In genomic region chr2:2613279-2614199, GRCh38 we compare ENCODE assay signal across 1 cellular context.
TF ChIP-seq lines count a peak whose summit lies in the region.

No MANE protein-coding gene starts in this region.

TF ChIP-seq in K562, 482 proteins besides CTCF, POLR2A, EP300 and RAD21 (continued from another document and continues in another):
- TF ChIP-seq HBP1 (CRISPR knock-in tag; IDR thresholded peaks at IDR 0.05) (no peak), ZNF551 (CRISPR knock-in tag; IDR thresholded peaks at IDR 0.05) (no peak), ZBTB26 (CRISPR knock-in tag; IDR thresholded peaks at IDR 0.05) (no peak), TEAD1 (CRISPR knock-in tag; IDR thresholded peaks at IDR 0.05) (peak in 1 of 2 experiments; percentile 66; a peak in 1 of 4 replicates), DNMT1 (IDR thresholded peaks at IDR 0.05) (no peak), RBM17 (IDR thresholded peaks at IDR 0.05; ENCODE audit: borderline replicate concordance, low read depth, low read length) (no peak), FUS (optimal IDR thresholded peaks at IDR 0.05; ENCODE audit: low read depth, low read length) (no peak), ZNF274 (IDR thresholded peaks at IDR 0.05; ENCODE audit: borderline replicate concordance, low read depth, low read length) (no peak), ZNF449 (CRISPR knock-in tag; IDR thresholded peaks at IDR 0.05) (no peak), NUFIP1 (IDR thresholded peaks at IDR 0.05; ENCODE audit: partially characterized antibody) (no peak), ZNF224 (CRISPR knock-in tag; IDR thresholded peaks at IDR 0.05) (no peak), ZNF766 (CRISPR knock-in tag; conservative IDR thresholded peaks at IDR 0.05) (peak; percentile 89), PURB (CRISPR knock-in tag; IDR thresholded peaks at IDR 0.05; ENCODE audit: low read depth) (no peak), NBN (IDR thresholded peaks at IDR 0.05; ENCODE audit: low read depth) (no peak), CHD7 (IDR thresholded peaks at IDR 0.05; ENCODE audit: low read depth, low read length) (no peak), NRF1 (conservative IDR thresholded peaks at IDR 0.05 in 1 of 2, IDR thresholded peaks at IDR 0.05 in 1 of 2) (peak; percentile 87 to 89), FIP1L1 (IDR thresholded peaks at IDR 0.05; ENCODE audit: low read depth, low read length, poor library complexity, severe bottlenecking) (no peak), NFRKB (IDR thresholded peaks at IDR 0.05; ENCODE audit: low read depth) (peak; percentile 53; the same call in 1 of the 2 replicates), BRD4 (IDR thresholded peaks at IDR 0.05) (no peak), ZNF77 (CRISPR knock-in tag; IDR thresholded peaks at IDR 0.05) (no peak), USF2 (CRISPR knock-in tag; IDR thresholded peaks at IDR 0.05) (peak; percentile 74), ZNF239 (CRISPR knock-in tag; IDR thresholded peaks at IDR 0.05) (no peak), PHF8 (IDR thresholded peaks at IDR 0.05; ENCODE audit: borderline replicate concordance, low read length) (peak; percentile 57), ZNF518B (CRISPR knock-in tag; IDR thresholded peaks at IDR 0.05) (no peak), IRF2 (CRISPR knock-in tag; IDR thresholded peaks at IDR 0.05) (no peak), CXXC5 (CRISPR knock-in tag; IDR thresholded peaks at IDR 0.05) (peak; percentile 93), CHD2 (IDR thresholded peaks at IDR 0.05; ENCODE audit: low read depth, low read length) (peak; percentile 51; the same call in 1 of the 2 replicates), ZNF76 (CRISPR knock-in tag; IDR thresholded peaks at IDR 0.05; ENCODE audit: borderline replicate concordance) (no peak), ZNF146 (CRISPR knock-in tag; IDR thresholded peaks at IDR 0.05; ENCODE audit: unreplicated experiment) (no peak), ZEB2 (IDR thresholded peaks at IDR 0.05) (no peak), MCM3 (IDR thresholded peaks at IDR 0.05) (no peak), BDP1 (IDR thresholded peaks at IDR 0.05; ENCODE audit: insufficient read depth, insufficient read length) (no peak), TCFL5 (CRISPR knock-in tag; conservative IDR thresholded peaks at IDR 0.05) (no peak), NFE2 (IDR thresholded peaks at IDR 0.05; ENCODE audit: low read depth) (no peak), SIN3A (IDR thresholded peaks at IDR 0.05; ENCODE audit: borderline replicate concordance in 2 of 2, control insufficient read depth in 1 of 2, low read depth in 2 of 2, low read length in 2 of 2) (no peak), TGIF2 (CRISPR knock-in tag; IDR thresholded peaks at IDR 0.05) (no peak), ZNF175 (CRISPR knock-in tag; IDR thresholded peaks at IDR 0.05; ENCODE audit: low read depth) (no peak), IRF9 (tag; IDR thresholded peaks at IDR 0.05) (no peak), E2F8 (IDR thresholded peaks at IDR 0.05; ENCODE audit: low read depth, partially characterized antibody) (no peak)
